In genomic region chr11:65620666-65621065, GRCh38 we compare ENCODE assay signal across 19 cellular contexts. TPM values are rescaled to one million over a fixed set of nuclear protein-coding genes. Genes with fewer than 3 reads are reported as not detected.
DNase-seq lines count a peak whose midpoint lies in the region; ATAC-seq and TF ChIP-seq lines count a peak whose summit lies in the region.
"Had no signal": no experiment of that assay in that cellular context is flagged by ENCODE, and none has a peak within 500 bp of the region (broad histone marks: within the 10 kb centered on the region; RNA-seq: fewer than 3 reads in every experiment).

No MANE protein-coding gene starts in this region.

- H3K4me3 Mint-ChIP-seq in neural crest cell: peak overlapping the region; percentile 56
- H3K4me3 Mint-ChIP-seq: CD14-positive monocyte; CD4-positive, alpha-beta memory T cell; GM23338; HFFc6 had no signal

- DNase-seq in left ventricle myocardium superior: peak; percentile 30
- DNase-seq in left cardiac atrium: no peak
- peak in 1 of 2 donors; percentile 76 for DNase-seq in left lung
- no peak for DNase-seq in neural crest cell (ENCODE audit: low read depth, low spot score)
- no peak for DNase-seq in GOT3 (lab: John Stamatoyannopoulos, UW)
- no peak for DNase-seq in NCI-H187 (lab: John Stamatoyannopoulos, UW)
- DNase-seq: 8988T; CD4-positive, alpha-beta memory T cell; DMS153; DMS79; GF-D8; H7; HFFc6 had no signal

- no peaks in the 10 kb centered on the region for H3K9me3 ChIP-seq in left lung
- H3K9me3 ChIP-seq: BLaER1 had no signal

- no peaks in the 10 kb centered on the region for H3K27me3 Mint-ChIP-seq in neural crest cell (ENCODE audit: low read depth)
- H3K27me3 Mint-ChIP-seq: CD4-positive, alpha-beta memory T cell had no signal

- no peak overlapping the region for H3K4me3 ChIP-seq in left lung
- H3K4me3 ChIP-seq: BLaER1, GM23338 had no signal

- no peak overlapping the region for H3K27ac ChIP-seq in left lung
- H3K27ac ChIP-seq: BLaER1 had no signal

- H3K27me3 ChIP-seq in left lung: no peaks in the 10 kb centered on the region
- H3K27me3 ChIP-seq: BLaER1 had no signal

- intact Hi-C loops in left ventricle myocardium superior (cut with micrococcal nuclease): no loop called here
- intact Hi-C loops in left cardiac atrium (cut with DNase I): no loop called here
- intact Hi-C loops in left lung (cut with DNase I): loop anchor here in 1 of 2 donors (10.0 kb wide), 1 partner anchor 84 kb away; no protein-coding TSS in a partner anchor

- no peaks in the 10 kb centered on the region for H3K9me3 Mint-ChIP-seq in neural crest cell
- H3K9me3 Mint-ChIP-seq: CD14-positive monocyte; CD4-positive, alpha-beta memory T cell; GM23338; HFFc6 had no signal

- H3K36me3 ChIP-seq in left lung: peaks cover 0 to 86% of the 10 kb centered on the region in 2 donors

- TF ChIP-seq CTCF in left lung (IDR thresholded peaks at IDR 0.05): no peak
- TF ChIP-seq CTCF in neural crest cell (conservative IDR thresholded peaks at IDR 0.05): no peak

- H3K27ac Mint-ChIP-seq in neural crest cell (ENCODE audit: unreplicated experiment): no peak overlapping the region
- H3K27ac Mint-ChIP-seq: GM23338, HFFc6 had no signal

- peaks cover 11 to 21% of the 10 kb centered on the region in 2 donors for H3K4me1 ChIP-seq in left lung

- peaks cover 9% of the 10 kb centered on the region for H3K4me1 Mint-ChIP-seq in neural crest cell

- H3K36me3 Mint-ChIP-seq in neural crest cell (ENCODE audit: low read depth): peaks cover 5% of the 10 kb centered on the region

- no peak for ATAC-seq in left ventricle myocardium superior
- no peak for ATAC-seq in left cardiac atrium
- ATAC-seq in left lung: peak; percentile 41
- no peak for ATAC-seq in HG03354 (IDR thresholded peaks at IDR 0.05; ENCODE audit: poor library complexity, severe bottlenecking, unreplicated experiment)
- ATAC-seq: GM23338, HCT116 had no signal

RNA-seq across cellular contexts. Expression of gene PCNX3, which starts 5.1 kb away (rescaled TPM):
- total RNA-seq in left ventricle myocardium superior (11.8 TPM), left cardiac atrium (10 to 100 TPM; 15.1 to 16.7 TPM), left lung (10 to 100 TPM; 36.7 to 44.5 TPM), neural crest cell (58.2 and 58.9 TPM in 2 replicates)

RNA-seq across cellular contexts. Expression of gene MAP3K11, which starts 6.6 kb away (rescaled TPM):
- 39.0 TPM for total RNA-seq in left ventricle myocardium superior
- 10 to 100 TPM; 42.8 to 44.7 TPM for total RNA-seq in left cardiac atrium
- total RNA-seq in left lung: 100 to 1,000 TPM in 1 of 2 donors, 10 to 100 TPM in 1; 74.7 to 100 TPM
- total RNA-seq in neural crest cell: 88.3 and 94.0 TPM in 2 replicates

RNA-seq across cellular contexts. Expression of gene SIPA1, which starts 17.2 kb away (rescaled TPM):
- 32.0 TPM for total RNA-seq in left ventricle myocardium superior
- 10 to 100 TPM; 31.7 to 33.0 TPM for total RNA-seq in left cardiac atrium
- 100 to 1,000 TPM in 1 of 2 donors, 10 to 100 TPM in 1; 77.3 to 107 TPM for total RNA-seq in left lung
- 17.5 and 23.6 TPM in 2 replicates for total RNA-seq in neural crest cell

RNA-seq across cellular contexts. Expression of gene KCNK7, which starts 25.1 kb away (rescaled TPM):
- 0.94 TPM for total RNA-seq in left ventricle myocardium superior
- total RNA-seq in left cardiac atrium: under 1 TPM; 0.31 to 0.53 TPM
- total RNA-seq in left lung: 1 to 10 TPM in 1 of 2 donors, not detected in 1; 2.0 TPM
- total RNA-seq in neural crest cell: 1.0 and 1.1 TPM in 2 replicates
- total RNA-seq: Daoy, GM23338, H7 had no signal

RNA-seq across cellular contexts. Expression of gene RELA, which starts 42.0 kb away (rescaled TPM):
- 40.1 TPM for total RNA-seq in left ventricle myocardium superior
- 10 to 100 TPM; 36.1 to 56.2 TPM for total RNA-seq in left cardiac atrium
- 10 to 100 TPM; 56.5 to 67.9 TPM for total RNA-seq in left lung
- total RNA-seq in neural crest cell: 49.0 and 53.7 TPM in 2 replicates
